In the genomic region with DNA sequence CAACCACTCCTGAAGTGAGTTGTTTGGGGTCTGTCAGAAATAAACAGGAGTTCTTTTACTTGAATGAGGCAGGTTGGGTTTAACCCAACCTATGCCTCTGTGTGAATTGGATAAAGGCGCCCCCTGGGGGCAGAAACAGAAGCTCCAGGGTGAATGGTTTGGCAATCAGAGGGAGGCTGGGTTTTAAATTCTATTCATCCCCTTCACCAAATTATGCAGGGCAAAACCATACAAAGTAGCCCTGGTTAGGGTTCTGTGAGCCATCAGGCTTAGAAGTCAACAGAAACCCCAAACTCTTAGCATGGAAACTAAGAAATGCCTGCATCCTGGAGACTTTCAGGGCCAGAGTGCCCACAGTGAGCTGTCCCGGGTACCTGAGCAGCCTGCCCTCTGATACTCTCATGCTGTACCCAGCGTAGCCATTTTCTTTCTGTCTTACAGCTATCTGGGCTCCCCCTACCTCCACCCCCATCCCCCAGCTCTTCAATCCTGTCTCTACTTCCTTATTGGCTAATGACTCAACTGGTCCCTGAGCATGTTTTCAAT, we compare ENCODE assay signal across 9 cellular contexts.
DNase-seq lines count a peak whose midpoint lies in the region; ATAC-seq and TF ChIP-seq lines count a peak whose summit lies in the region.
"Had no signal": no experiment of that assay in that cellular context is flagged by ENCODE, and none has a peak within 500 bp of the region (broad histone marks: within the 10 kb centered on the region; RNA-seq: fewer than 3 reads in every experiment).

No MANE protein-coding gene starts in this region.

- peaks cover 15% of the 10 kb centered on the region for H3K27me3 Mint-ChIP-seq in activated naive CD8-positive, alpha-beta T cell treated with anti-CD3 and anti-CD28 coated beads for 36 hours

- TF ChIP-seq RAD21 in SK-N-SH (IDR thresholded peaks at IDR 0.05; ENCODE audit: low read length): no peak

- H3K4me2 ChIP-seq in SK-N-SH: no peak overlapping the region
- H3K4me2 ChIP-seq: BLaER1 treated with 17β-estradiol and CSF1 and Interleukin-3, amounts not matched to agents 10 nM and 100 nM had no signal

- no peaks in the 10 kb centered on the region for H3K36me3 ChIP-seq in SK-N-SH (replicated peaks in 1 of 2; ENCODE audit: control insufficient read depth in 1 of 2, insufficient read depth in 2 of 2, low read length in 1 of 2)
- H3K36me3 ChIP-seq: BLaER1 treated with 17β-estradiol and CSF1 and Interleukin-3, amounts not matched to agents 10 nM and 100 nM had no signal

- H4K20me1 ChIP-seq in SK-N-SH (ENCODE audit: insufficient read depth): no peaks in the 10 kb centered on the region
- H4K20me1 ChIP-seq: BLaER1 treated with 17β-estradiol and CSF1 and Interleukin-3, amounts not matched to agents 10 nM and 100 nM had no signal

- H3K27me3 ChIP-seq in SK-N-SH (ENCODE audit: insufficient read depth): no peaks in the 10 kb centered on the region
- H3K27me3 ChIP-seq: BLaER1 treated with 17β-estradiol and CSF1 and Interleukin-3, amounts not matched to agents 10 nM and 100 nM had no signal

- H3K9me3 ChIP-seq in SK-N-SH: no peaks in the 10 kb centered on the region

- TF ChIP-seq EP300 in SK-N-SH (IDR thresholded peaks at IDR 0.05; ENCODE audit: borderline replicate concordance in 1 of 2, low read depth in 1 of 2, low read length in 1 of 2): no peak

- H3K4me3 Mint-ChIP-seq in activated naive CD8-positive, alpha-beta T cell treated with anti-CD3 and anti-CD28 coated beads for 36 hours: no peak overlapping the region

- POLR2A ChIA-PET in SK-N-SH (lab: Yijun Ruan, JAX): interaction anchor here (0.7 kb wide), 1 partner anchor 8 kb away, joined by 3 read pairs; no protein-coding TSS in a partner anchor

- H3K4me3 ChIP-seq in SK-N-SH (ENCODE audit: low read depth in 2 of 2, low read length in 1 of 2): no peak overlapping the region; a peak in 1 of 4 replicates
- H3K4me3 ChIP-seq: BLaER1 treated with 17β-estradiol and CSF1 and Interleukin-3, amounts not matched to agents 10 nM and 100 nM had no signal

- WGBS in SK-N-SH (ENCODE audit: low lambda C conversion rate): 12% methylated on average over 2 of the region's 3 CpGs

- peaks cover 3% of the 10 kb centered on the region for H3K4me1 Mint-ChIP-seq in activated naive CD8-positive, alpha-beta T cell treated with anti-CD3 and anti-CD28 coated beads for 36 hours

- H3F3A ChIP-seq in SK-N-SH (replicated peaks; ENCODE audit: insufficient read depth): no peaks in the 10 kb centered on the region

- DNase-seq in NCI-H1105 treated with DMSO at 0.1 percent for 48 hours (lab: John Stamatoyannopoulos, UW) (peak; percentile 3), NCI-H1105 (lab: John Stamatoyannopoulos, UW) (no peak), SK-N-SH (no peak), iPS-NIHi11 (ENCODE audit: low spot score) (peak; percentile 55), NCI-H345 treated with DMSO at 0.1 percent for 48 hours (lab: John Stamatoyannopoulos, UW; ENCODE audit: unreplicated experiment) (no peak)
- DNase-seq in activated naive CD8-positive, alpha-beta T cell treated with anti-CD3 and anti-CD28 coated beads for 36 hours: peak; percentile 62
- peak; percentile 52 to 66 for DNase-seq in stimulated activated CD4-positive, alpha-beta T cell treated with anti-CD3 and anti-CD28 coated beads, Interleukin-4, amount 100 ng/mL, for 48 hours (ENCODE audit: low read depth in 2 of 2)

- H3K9ac ChIP-seq in SK-N-SH: no peak overlapping the region
- H3K9ac ChIP-seq: BLaER1 treated with 17β-estradiol and CSF1 and Interleukin-3, amounts not matched to agents 10 nM and 100 nM had no signal

- TF ChIP-seq CTCF in SK-N-SH (IDR thresholded peaks at IDR 0.05): peak; percentile 57

- ATAC-seq in HG02973 (IDR thresholded peaks at IDR 0.05; ENCODE audit: unreplicated experiment): peak; percentile 63

- CTCF ChIA-PET in SK-N-SH (lab: Yijun Ruan, JAX): interaction anchor here (0.8 to 4.0 kb wide), 8 partner anchors 10 to 146 kb away, joined by 3 to 25 read pairs (median 6); no protein-coding TSS in a partner anchor

- peak overlapping the region in 1 of 2 experiments; percentile 50; a peak in 1 of 4 replicates for H3K27ac ChIP-seq in SK-N-SH (ENCODE audit: low read depth in 2 of 2, low read length in 1 of 2)
- H3K27ac ChIP-seq: BLaER1 treated with 17β-estradiol and CSF1 and Interleukin-3, amounts not matched to agents 10 nM and 100 nM had no signal

- peaks cover 0 to 22% of the 10 kb centered on the region in 2 experiments; a peak in 2 of 4 replicates for H3K4me1 ChIP-seq in SK-N-SH (ENCODE audit: control insufficient read depth in 1 of 2, insufficient read depth in 2 of 2, low read depth in 1 of 2, low read length in 1 of 2)

- no peak overlapping the region for H2AFZ ChIP-seq in SK-N-SH (ENCODE audit: low read depth)

- no peaks in the 10 kb centered on the region for H3K9me3 Mint-ChIP-seq in activated naive CD8-positive, alpha-beta T cell treated with anti-CD3 and anti-CD28 coated beads for 36 hours

- H3K27ac Mint-ChIP-seq in activated naive CD8-positive, alpha-beta T cell treated with anti-CD3 and anti-CD28 coated beads for 36 hours: no peak overlapping the region

- no peaks in the 10 kb centered on the region for H3K79me2 ChIP-seq in SK-N-SH (ENCODE audit: insufficient read depth)

- H3K36me3 Mint-ChIP-seq in activated naive CD8-positive, alpha-beta T cell treated with anti-CD3 and anti-CD28 coated beads for 36 hours: no peaks in the 10 kb centered on the region

- H3K9me2 ChIP-seq in SK-N-SH: no peaks in the 10 kb centered on the region

TF ChIP-seq in SK-N-SH, 30 proteins besides CTCF, POLR2A, EP300 and RAD21:
- TF ChIP-seq TCF12 (IDR thresholded peaks at IDR 0.05): no peak
- 0 out of 2 replicates have a peak, but pooled peaks have one; percentile 29 for TF ChIP-seq SMC3 (IDR thresholded peaks at IDR 0.05; ENCODE audit: low read depth, low read length)
- TF ChIP-seq, protein P1, sequence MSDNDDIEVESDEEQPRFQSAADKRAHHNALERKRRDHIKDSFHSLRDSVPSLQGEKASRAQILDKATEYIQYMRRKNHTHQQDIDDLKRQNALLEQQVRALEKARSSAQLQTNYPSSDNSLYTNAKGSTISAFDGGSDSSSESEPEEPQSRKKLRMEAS (IDR thresholded peaks at IDR 0.05; ENCODE audit: low read depth): no peak
- no peak for TF ChIP-seq FOXM1 (IDR thresholded peaks at IDR 0.05; ENCODE audit: low read depth)
- no peak for TF ChIP-seq POLR2AphosphoS5 (IDR thresholded peaks at IDR 0.05; ENCODE audit: low read depth, low read length)
- TF ChIP-seq ELF1 (IDR thresholded peaks at IDR 0.05): no peak
- no peak for TF ChIP-seq RFX5 (IDR thresholded peaks at IDR 0.05; ENCODE audit: low read length)
- no peak for TF ChIP-seq FOSL2 (IDR thresholded peaks at IDR 0.05; ENCODE audit: borderline replicate concordance, low read depth)
- TF ChIP-seq MEF2A (IDR thresholded peaks at IDR 0.05; ENCODE audit: borderline replicate concordance, low read depth): no peak
- TF ChIP-seq FOXJ3 (CRISPR knock-in tag; IDR thresholded peaks at IDR 0.05): no peak
- TF ChIP-seq REST (IDR thresholded peaks at IDR 0.05; ENCODE audit: low read depth, low read length): peak; percentile 77; the same call in 1 of the 2 replicates
- no peak for TF ChIP-seq TAF1 (IDR thresholded peaks at IDR 0.05; ENCODE audit: borderline replicate concordance, low read depth, low read length)
- no peak for TF ChIP-seq USF1 (IDR thresholded peaks at IDR 0.05; ENCODE audit: borderline replicate concordance, low read depth)
- TF ChIP-seq NRF1 (IDR thresholded peaks at IDR 0.05; ENCODE audit: low read depth, low read length): no peak
- TF ChIP-seq GABPA (IDR thresholded peaks at IDR 0.05; ENCODE audit: low read depth): no peak

Comparison
In these comparisons a context has a peak if more than half of its experiments do, and no peak if none do; other contexts are left out.
1. DNase-seq: peak in NCI-H1105 treated with DMSO at 0.1 percent for 48 hours (single experiment), activated naive CD8-positive, alpha-beta T cell treated with anti-CD3 and anti-CD28 coated beads for 36 hours (single experiment), iPS-NIHi11 (single experiment) and stimulated activated CD4-positive, alpha-beta T cell treated with anti-CD3 and anti-CD28 coated beads, Interleukin-4, amount 100 ng/mL, for 48 hours (2 of 2); none in NCI-H1105 (single experiment), SK-N-SH (single experiment) and NCI-H345 treated with DMSO at 0.1 percent for 48 hours (single experiment).